In genomic region chr10:102231357-102232318, GRCh38 we compare ENCODE assay signal across 9 cellular contexts. TPM values are rescaled to one million over a fixed set of nuclear protein-coding genes. Genes with fewer than 3 reads are reported as not detected.
DNase-seq lines count a peak whose midpoint lies in the region; ATAC-seq and TF ChIP-seq lines count a peak whose summit lies in the region.
"Had no signal": no experiment of that assay in that cellular context is flagged by ENCODE, and none has a peak within 500 bp of the region (broad histone marks: within the 10 kb centered on the region; RNA-seq: fewer than 3 reads in every experiment).

No MANE protein-coding gene starts in this region.

- H3K4me1 ChIP-seq in HEK293 (ENCODE audit: control insufficient read depth, insufficient read depth, low read length): no peaks in the 10 kb centered on the region

- no peak overlapping the region for H3K27ac Mint-ChIP-seq in activated naive CD8-positive, alpha-beta T cell

- H3K36me3 Mint-ChIP-seq in activated naive CD8-positive, alpha-beta T cell: no peaks in the 10 kb centered on the region

- peak overlapping the region; percentile 67 for H3K4me3 Mint-ChIP-seq in activated naive CD8-positive, alpha-beta T cell

- no peaks in the 10 kb centered on the region for H3K36me3 ChIP-seq in HEK293 (ENCODE audit: control insufficient read depth in 2 of 2, insufficient read depth in 1 of 2, low read length in 2 of 2)

- H3K9me3 ChIP-seq in HEK293 (ENCODE audit: control insufficient read depth, insufficient read depth, low read depth, low read length): no peaks in the 10 kb centered on the region

- peaks cover 36% of the 10 kb centered on the region for H3K27me3 Mint-ChIP-seq in activated naive CD8-positive, alpha-beta T cell

- peaks cover 9% of the 10 kb centered on the region for H3K4me1 Mint-ChIP-seq in activated naive CD8-positive, alpha-beta T cell (ENCODE audit: low read depth)

- CTCF ChIA-PET in HEK293 (lab: Yijun Ruan, JAX): interaction anchor here (0.6 to 17.5 kb wide), 39 partner anchors 9 to 783 kb away, joined by 3 to 531 read pairs (median 4); partner anchors contain the start of genes FBXL15, GBF1 and PITX3

- DNase-seq in AG08395 (ENCODE audit: low spot score): peak; percentile 45
- DNase-seq in SK-N-DZ (ENCODE audit: low spot score): peak; percentile 61
- peak; percentile 55 for DNase-seq in hepatic stellate cell (ENCODE audit: low spot score)
- DNase-seq in stimulated activated CD4-positive, alpha-beta T cell treated with anti-CD3 and anti-CD28 coated beads, Interleukin-15, amount 100 ng/mL, for 24 hours: peak; percentile 84
- no peak for DNase-seq in omental fat pad (ENCODE audit: low spot score)

- POLR2A ChIA-PET in HEK293 (lab: Yijun Ruan, JAX): interaction anchor here (0.6 to 3.0 kb wide), 14 partner anchors 9 to 540 kb away, joined by 3 to 11 read pairs (median 4); partner anchors contain the start of genes FBXL15, GBF1, PITX3 and TRIM8

- H3K9me3 Mint-ChIP-seq in activated naive CD8-positive, alpha-beta T cell (ENCODE audit: low read depth): no peaks in the 10 kb centered on the region

- peak overlapping the region; percentile 77; the same call in 1 of the 2 replicates for H3K27ac ChIP-seq in HEK293 (ENCODE audit: extremely low read depth, low read depth, low read length)

- no peak for ATAC-seq in omental fat pad (ENCODE audit: low FRiP score)
- ATAC-seq in HG02938 (IDR thresholded peaks at IDR 0.05; ENCODE audit: unreplicated experiment): no peak

- peak; percentile 98 for TF ChIP-seq CTCF in HEK293 (tag by site-specific recombination; IDR thresholded peaks at IDR 0.05)
- peak in 1 of 3 donors; percentile 6 for TF ChIP-seq CTCF in omental fat pad (IDR thresholded peaks at IDR 0.05)

- peak overlapping the region; percentile 53 for H3K4me3 ChIP-seq in HEK293 (ENCODE audit: low read depth, low read length)

TF ChIP-seq in HEK293, 187 proteins besides CTCF, POLR2A, EP300 and RAD21 (continues in another document):
- no peak for TF ChIP-seq ZNF223 (tag by site-specific recombination; IDR thresholded peaks at IDR 0.05)
- no peak for TF ChIP-seq ZNF175 (tag by site-specific recombination; IDR thresholded peaks at IDR 0.05)
- TF ChIP-seq PRDM4 (tag by site-specific recombination; IDR thresholded peaks at IDR 0.05): no peak
- peak; percentile 90 for TF ChIP-seq ZBTB10 (tag by site-specific recombination; IDR thresholded peaks at IDR 0.05)
- TF ChIP-seq PRDM1 (tag by site-specific recombination; IDR thresholded peaks at IDR 0.05): no peak
- peak; percentile 84 for TF ChIP-seq ZIC2 (tag by site-specific recombination; IDR thresholded peaks at IDR 0.05)
- TF ChIP-seq ZBTB17 (tag by site-specific recombination; IDR thresholded peaks at IDR 0.05): peak; percentile 83
- peak; percentile 61 for TF ChIP-seq ZNF600 (tag by site-specific recombination; IDR thresholded peaks at IDR 0.05)
- TF ChIP-seq ZBTB7A (tag by site-specific recombination; IDR thresholded peaks at IDR 0.05; ENCODE audit: low read depth): peak; percentile 89
- peak; percentile 8; the same call in 1 of the 2 replicates for TF ChIP-seq ZBTB6 (tag by site-specific recombination; IDR thresholded peaks at IDR 0.05)
- TF ChIP-seq ZSCAN30 (tag by site-specific recombination; IDR thresholded peaks at IDR 0.05): peak; percentile 97
- peak; percentile 79; the same call in 1 of the 2 replicates for TF ChIP-seq ZNF561 (tag by site-specific recombination; IDR thresholded peaks at IDR 0.05; ENCODE audit: borderline replicate concordance)
- TF ChIP-seq SP3 (tag by site-specific recombination; IDR thresholded peaks at IDR 0.05): peak; percentile 28; the same call in 1 of the 2 replicates
- 0 out of 2 replicates have a peak, but pooled peaks have one; percentile 64 for TF ChIP-seq ZNF2 (tag by site-specific recombination; IDR thresholded peaks at IDR 0.05)
- 0 out of 2 replicates have a peak, but pooled peaks have one; percentile 9 for TF ChIP-seq SCRT2 (tag by site-specific recombination; IDR thresholded peaks at IDR 0.05)
- no peak for TF ChIP-seq ZNF10 (tag by site-specific recombination; IDR thresholded peaks at IDR 0.05)
- TF ChIP-seq ZNF777 (tag by site-specific recombination; IDR thresholded peaks at IDR 0.05; ENCODE audit: borderline replicate concordance): 0 out of 2 replicates have a peak, but pooled peaks have one; percentile 50
- peak; percentile 78 for TF ChIP-seq GLIS2 (tag by site-specific recombination; IDR thresholded peaks at IDR 0.05)
- 0 out of 2 replicates have a peak, but pooled peaks have one; percentile 12 for TF ChIP-seq SP2 (tag by site-specific recombination; IDR thresholded peaks at IDR 0.05)
- no peak for TF ChIP-seq ZNF23 (tag by site-specific recombination; IDR thresholded peaks at IDR 0.05; ENCODE audit: borderline replicate concordance)
- peak; percentile 27; the same call in 1 of the 2 replicates for TF ChIP-seq YY1 (tag by site-specific recombination; IDR thresholded peaks at IDR 0.05)
- 0 out of 2 replicates have a peak, but pooled peaks have one; percentile 40 for TF ChIP-seq KLF17 (tag by site-specific recombination; IDR thresholded peaks at IDR 0.05)
- TF ChIP-seq SP7 (tag by site-specific recombination; IDR thresholded peaks at IDR 0.05): peak; percentile 63
- peak; percentile 63; the same call in 1 of the 2 replicates for TF ChIP-seq ZNF391 (tag by site-specific recombination; IDR thresholded peaks at IDR 0.05; ENCODE audit: borderline replicate concordance, low read depth)

RNA-seq across cellular contexts. Expression of gene ELOVL3, which starts 5.5 kb away (rescaled TPM):
- 1.5 TPM in 1 of 2 replicates, not detected in the other for polyA plus RNA-seq in SK-N-DZ (2014; cell fraction: cytosol; rRNA removed)
- 0.14 and 0.17 TPM in 2 replicates for polyA plus RNA-seq in SK-N-DZ (2014; cell fraction: nucleus; rRNA removed)
- 1 to 10 TPM in 3 of 4 donors, under 1 TPM in 1; 0.72 to 4.6 (median 2.1) TPM for total RNA-seq in omental fat pad
- total RNA-seq: skeletal muscle tissue had no signal

RNA-seq across cellular contexts. Expression of gene PITX3, which starts 9.7 kb away (rescaled TPM):
- polyA plus RNA-seq in SK-N-DZ (2014; cell fraction: cytosol; rRNA removed): not detected in 2 replicates
- polyA plus RNA-seq in SK-N-DZ (2014; cell fraction: nucleus; rRNA removed): not detected in 2 replicates
- under 1 TPM in 2 of 4 donors, not detected in 2; 0.36 to 0.37 TPM for total RNA-seq in omental fat pad

RNA-seq across cellular contexts. Expression of gene GBF1, which starts 13.7 kb away (rescaled TPM):
- 18.3 and 22.6 TPM in 2 replicates for polyA plus RNA-seq in SK-N-DZ (2014; cell fraction: cytosol; rRNA removed)
- polyA plus RNA-seq in SK-N-DZ (2014; cell fraction: nucleus; rRNA removed): 22.9 and 32.6 TPM in 2 replicates
- 10 to 100 TPM; 28.1 to 34.9 (median 31.6) TPM for total RNA-seq in omental fat pad
